Comparison of ENCODE assay signal across 8 cellular contexts in genomic region chr20:5691918-5692618, GRCh38. TPM values are rescaled to one million over a fixed set of nuclear protein-coding genes. Genes with fewer than 3 reads are reported as not detected.
DNase-seq lines count a peak whose midpoint lies in the region; ATAC-seq and TF ChIP-seq lines count a peak whose summit lies in the region.

No MANE protein-coding gene starts in this region.

- no peaks in the 10 kb centered on the region for H3K36me3 Mint-ChIP-seq in endodermal cell (ENCODE audit: low read depth)

- H3K27ac ChIP-seq in endodermal cell (ENCODE audit: low read depth, low read length) (no peak overlapping the region), substantia nigra (ENCODE audit: low read depth, low read length, poor library complexity, severe bottlenecking) (no peak overlapping the region)

- H3K27me3 ChIP-seq in endodermal cell (ENCODE audit: control insufficient read depth, insufficient read depth, low read length, poor library complexity, severe bottlenecking): peaks cover 21% of the 10 kb centered on the region

- WGBS in endodermal cell (ENCODE audit: insufficient coverage in 1 of 2, insufficient read length in 1 of 2), 2 experiments: 87 to 95% methylated on average over 6 to 9 of the region's 9 CpGs

- no peaks in the 10 kb centered on the region for H3K4me1 Mint-ChIP-seq in endodermal cell

- POLR2A ChIA-PET in HEK293T (lab: Yijun Ruan, JAX): no interaction called here

- no peak for TF ChIP-seq CTCF in endodermal cell (conservative IDR thresholded peaks at IDR 0.05)

- H3K4me1 ChIP-seq in endodermal cell (ENCODE audit: control insufficient read depth, insufficient read depth, low read length): no peaks in the 10 kb centered on the region

- peaks cover 16% of the 10 kb centered on the region for H3K27me3 Mint-ChIP-seq in endodermal cell (ENCODE audit: insufficient read depth)

- CTCF ChIA-PET in HEK293T (lab: Yijun Ruan, JAX): no interaction called here

- H3K27ac Mint-ChIP-seq in endodermal cell: no peak overlapping the region

- peaks cover 4% of the 10 kb centered on the region for H3K9me3 ChIP-seq in endodermal cell (ENCODE audit: control insufficient read depth, low read length)

- intact Hi-C loops in Right ventricle myocardium inferior (cut with DNase I): no loop called here

- no peak for TF ChIP-seq POLR2A in GM18505 (IDR thresholded peaks at IDR 0.05; ENCODE audit: borderline replicate concordance, extremely low read depth, insufficient read depth, insufficient read length)

- no peaks in the 10 kb centered on the region for H3K36me3 ChIP-seq in endodermal cell (ENCODE audit: control insufficient read depth, insufficient read depth, low read length)

- H3K4me3 ChIP-seq in endodermal cell (ENCODE audit: low read length): no peak overlapping the region

- H3K9ac ChIP-seq in endodermal cell (ENCODE audit: extremely low read depth, low read length, poor library complexity, severe bottlenecking): no peak overlapping the region

- peaks cover 4% of the 10 kb centered on the region for H3K9me3 Mint-ChIP-seq in endodermal cell

- peak; percentile 100 for ATAC-seq in GM18505 (IDR thresholded peaks at IDR 0.05; ENCODE audit: unreplicated experiment)
- ATAC-seq in GM21529 (IDR thresholded peaks at IDR 0.05; ENCODE audit: unreplicated experiment): peak; percentile 99
- ATAC-seq in HG03520 (IDR thresholded peaks at IDR 0.05; ENCODE audit: unreplicated experiment): peak; percentile 98
- ATAC-seq in Right ventricle myocardium inferior: no peak

- peak; percentile 99 for DNase-seq in SHP77 (lab: John Stamatoyannopoulos, UW)
- no peak for DNase-seq in Right ventricle myocardium inferior (ENCODE audit: missing footprints)
- no peak for DNase-seq in endodermal cell
- no peak for DNase-seq in HEK293T (ENCODE audit: extremely low spot score)
- DNase-seq in substantia nigra (lab: John Stamatoyannopoulos, UW): no peak

- H3K4me3 Mint-ChIP-seq in endodermal cell: no peak overlapping the region

TF ChIP-seq in HEK293T, 16 proteins besides CTCF, POLR2A, EP300 and RAD21:
- TF ChIP-seq HDGF (IDR thresholded peaks at IDR 0.05; ENCODE audit: borderline replicate concordance) (no peak), SP1 (IDR thresholded peaks at IDR 0.05) (no peak), ELF4 (IDR thresholded peaks at IDR 0.05) (no peak), TARDBP (IDR thresholded peaks at IDR 0.05) (no peak), CTBP1 (IDR thresholded peaks at IDR 0.05; ENCODE audit: borderline replicate concordance) (no peak), LEF1 (IDR thresholded peaks at IDR 0.05; ENCODE audit: borderline replicate concordance) (no peak), FOXA1 (IDR thresholded peaks at IDR 0.05) (no peak), NFRKB (IDR thresholded peaks at IDR 0.05) (no peak), FOXM1 (IDR thresholded peaks at IDR 0.05; ENCODE audit: borderline replicate concordance) (no peak)

RNA-seq across cellular contexts. Expression of gene SHLD1, which starts 58.1 kb away (rescaled TPM):
- total RNA-seq in Right ventricle myocardium inferior (5.3 TPM), endodermal cell (1 to 10 TPM; 4.0 to 6.6 TPM)
- polyA plus RNA-seq in endodermal cell (2013, experiment 1 of 2): 6.7 TPM
- polyA plus RNA-seq in endodermal cell (2013, experiment 2 of 2): 7.5 TPM

Comparison
In these comparisons a context has a peak if more than half of its experiments do, and no peak if none do; other contexts are left out.
1. DNase-seq: peak in SHP77 (2 of 2); none in Right ventricle myocardium inferior (single experiment), endodermal cell (single experiment), HEK293T (single experiment) and substantia nigra (0 of 49).